ENCODE assay signal across 1 cellular context in the genomic region with DNA sequence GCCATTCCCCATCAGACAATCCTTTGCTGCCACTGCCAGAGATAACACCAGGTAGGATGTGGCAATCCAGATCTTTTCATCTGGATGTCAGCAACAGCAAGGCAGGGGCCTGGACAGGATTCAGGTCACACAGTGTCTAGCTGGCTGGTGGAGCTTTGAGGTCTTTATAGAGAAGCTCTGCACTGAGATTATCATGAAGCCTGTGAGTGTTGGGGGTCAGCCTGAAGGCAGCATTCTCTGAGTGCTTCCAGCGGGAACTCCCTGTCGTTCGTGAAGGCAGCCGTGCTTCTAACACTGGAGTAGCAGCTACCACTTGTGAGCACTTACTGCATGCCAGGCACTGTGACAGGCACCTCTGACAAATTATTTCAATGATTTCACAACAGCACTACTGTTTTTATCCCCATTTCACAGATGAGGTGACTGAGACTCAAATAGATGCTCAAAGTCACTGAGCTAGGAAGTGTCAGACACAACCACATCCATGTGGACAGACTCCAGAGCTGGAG.
A peak's percentile ranks its signal among the peaks of the same experiment; 100 is the strongest.
TF ChIP-seq lines count a peak whose summit lies in the region.

No MANE protein-coding gene starts in this region.

TF ChIP-seq in HepG2, 621 proteins besides CTCF, POLR2A, EP300 and RAD21 (continued from another document):
- TF ChIP-seq, protein P1, sequence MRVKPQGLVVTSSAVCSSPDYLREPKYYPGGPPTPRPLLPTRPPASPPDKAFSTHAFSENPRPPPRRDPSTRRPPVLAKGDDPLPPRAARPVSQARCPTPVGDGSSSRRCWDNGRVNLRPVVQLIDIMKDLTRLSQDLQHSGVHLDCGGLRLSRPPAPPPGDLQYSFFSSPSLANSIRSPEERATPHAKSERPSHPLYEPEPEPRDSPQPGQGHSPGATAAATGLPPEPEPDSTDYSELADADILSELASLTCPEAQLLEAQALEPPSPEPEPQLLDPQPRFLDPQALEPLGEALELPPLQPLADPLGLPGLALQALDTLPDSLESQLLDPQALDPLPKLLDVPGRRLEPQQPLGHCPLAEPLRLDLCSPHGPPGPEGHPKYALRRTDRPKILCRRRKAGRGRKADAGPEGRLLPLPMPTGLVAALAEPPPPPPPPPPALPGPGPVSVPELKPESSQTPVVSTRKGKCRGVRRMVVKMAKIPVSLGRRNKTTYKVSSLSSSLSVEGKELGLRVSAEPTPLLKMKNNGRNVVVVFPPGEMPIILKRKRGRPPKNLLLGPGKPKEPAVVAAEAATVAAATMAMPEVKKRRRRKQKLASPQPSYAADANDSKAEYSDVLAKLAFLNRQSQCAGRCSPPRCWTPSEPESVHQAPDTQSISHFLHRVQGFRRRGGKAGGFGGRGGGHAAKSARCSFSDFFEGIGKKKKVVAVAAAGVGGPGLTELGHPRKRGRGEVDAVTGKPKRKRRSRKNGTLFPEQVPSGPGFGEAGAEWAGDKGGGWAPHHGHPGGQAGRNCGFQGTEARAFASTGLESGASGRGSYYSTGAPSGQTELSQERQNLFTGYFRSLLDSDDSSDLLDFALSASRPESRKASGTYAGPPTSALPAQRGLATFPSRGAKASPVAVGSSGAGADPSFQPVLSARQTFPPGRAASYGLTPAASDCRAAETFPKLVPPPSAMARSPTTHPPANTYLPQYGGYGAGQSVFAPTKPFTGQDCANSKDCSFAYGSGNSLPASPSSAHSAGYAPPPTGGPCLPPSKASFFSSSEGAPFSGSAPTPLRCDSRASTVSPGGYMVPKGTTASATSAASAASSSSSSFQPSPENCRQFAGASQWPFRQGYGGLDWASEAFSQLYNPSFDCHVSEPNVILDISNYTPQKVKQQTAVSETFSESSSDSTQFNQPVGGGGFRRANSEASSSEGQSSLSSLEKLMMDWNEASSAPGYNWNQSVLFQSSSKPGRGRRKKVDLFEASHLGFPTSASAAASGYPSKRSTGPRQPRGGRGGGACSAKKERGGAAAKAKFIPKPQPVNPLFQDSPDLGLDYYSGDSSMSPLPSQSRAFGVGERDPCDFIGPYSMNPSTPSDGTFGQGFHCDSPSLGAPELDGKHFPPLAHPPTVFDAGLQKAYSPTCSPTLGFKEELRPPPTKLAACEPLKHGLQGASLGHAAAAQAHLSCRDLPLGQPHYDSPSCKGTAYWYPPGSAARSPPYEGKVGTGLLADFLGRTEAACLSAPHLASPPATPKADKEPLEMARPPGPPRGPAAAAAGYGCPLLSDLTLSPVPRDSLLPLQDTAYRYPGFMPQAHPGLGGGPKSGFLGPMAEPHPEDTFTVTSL (CRISPR knock-in tag; IDR thresholded peaks at IDR 0.05; ENCODE audit: borderline replicate concordance) = 0 out of 2 replicates have a peak, but pooled peaks have one; percentile 40
- TF ChIP-seq ZBTB38 (CRISPR knock-in tag; IDR thresholded peaks at IDR 0.05) = peak; percentile 83
- 0 out of 2 replicates have a peak, but pooled peaks have one; percentile 13 for TF ChIP-seq FOSL2 (CRISPR knock-in tag; IDR thresholded peaks at IDR 0.05)
- TF ChIP-seq, protein P2, sequence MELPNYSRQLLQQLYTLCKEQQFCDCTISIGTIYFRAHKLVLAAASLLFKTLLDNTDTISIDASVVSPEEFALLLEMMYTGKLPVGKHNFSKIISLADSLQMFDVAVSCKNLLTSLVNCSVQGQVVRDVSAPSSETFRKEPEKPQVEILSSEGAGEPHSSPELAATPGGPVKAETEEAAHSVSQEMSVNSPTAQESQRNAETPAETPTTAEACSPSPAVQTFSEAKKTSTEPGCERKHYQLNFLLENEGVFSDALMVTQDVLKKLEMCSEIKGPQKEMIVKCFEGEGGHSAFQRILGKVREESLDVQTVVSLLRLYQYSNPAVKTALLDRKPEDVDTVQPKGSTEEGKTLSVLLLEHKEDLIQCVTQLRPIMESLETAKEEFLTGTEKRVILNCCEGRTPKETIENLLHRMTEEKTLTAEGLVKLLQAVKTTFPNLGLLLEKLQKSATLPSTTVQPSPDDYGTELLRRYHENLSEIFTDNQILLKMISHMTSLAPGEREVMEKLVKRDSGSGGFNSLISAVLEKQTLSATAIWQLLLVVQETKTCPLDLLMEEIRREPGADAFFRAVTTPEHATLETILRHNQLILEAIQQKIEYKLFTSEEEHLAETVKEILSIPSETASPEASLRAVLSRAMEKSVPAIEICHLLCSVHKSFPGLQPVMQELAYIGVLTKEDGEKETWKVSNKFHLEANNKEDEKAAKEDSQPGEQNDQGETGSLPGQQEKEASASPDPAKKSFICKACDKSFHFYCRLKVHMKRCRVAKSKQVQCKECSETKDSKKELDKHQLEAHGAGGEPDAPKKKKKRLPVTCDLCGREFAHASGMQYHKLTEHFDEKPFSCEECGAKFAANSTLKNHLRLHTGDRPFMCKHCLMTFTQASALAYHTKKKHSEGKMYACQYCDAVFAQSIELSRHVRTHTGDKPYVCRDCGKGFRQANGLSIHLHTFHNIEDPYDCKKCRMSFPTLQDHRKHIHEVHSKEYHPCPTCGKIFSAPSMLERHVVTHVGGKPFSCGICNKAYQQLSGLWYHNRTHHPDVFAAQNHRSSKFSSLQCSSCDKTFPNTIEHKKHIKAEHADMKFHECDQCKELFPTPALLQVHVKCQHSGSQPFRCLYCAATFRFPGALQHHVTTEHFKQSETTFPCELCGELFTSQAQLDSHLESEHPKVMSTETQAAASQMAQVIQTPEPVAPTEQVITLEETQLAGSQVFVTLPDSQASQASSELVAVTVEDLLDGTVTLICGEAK (IDR thresholded peaks at IDR 0.05) = no peak
- TF ChIP-seq, protein P2 (CRISPR knock-in tag; IDR thresholded peaks at IDR 0.05) = 0 out of 2 replicates have a peak, but pooled peaks have one; percentile 33
- peak; percentile 87 for TF ChIP-seq ZNF629 (CRISPR knock-in tag; conservative IDR thresholded peaks at IDR 0.05)
- TF ChIP-seq, protein P3, sequence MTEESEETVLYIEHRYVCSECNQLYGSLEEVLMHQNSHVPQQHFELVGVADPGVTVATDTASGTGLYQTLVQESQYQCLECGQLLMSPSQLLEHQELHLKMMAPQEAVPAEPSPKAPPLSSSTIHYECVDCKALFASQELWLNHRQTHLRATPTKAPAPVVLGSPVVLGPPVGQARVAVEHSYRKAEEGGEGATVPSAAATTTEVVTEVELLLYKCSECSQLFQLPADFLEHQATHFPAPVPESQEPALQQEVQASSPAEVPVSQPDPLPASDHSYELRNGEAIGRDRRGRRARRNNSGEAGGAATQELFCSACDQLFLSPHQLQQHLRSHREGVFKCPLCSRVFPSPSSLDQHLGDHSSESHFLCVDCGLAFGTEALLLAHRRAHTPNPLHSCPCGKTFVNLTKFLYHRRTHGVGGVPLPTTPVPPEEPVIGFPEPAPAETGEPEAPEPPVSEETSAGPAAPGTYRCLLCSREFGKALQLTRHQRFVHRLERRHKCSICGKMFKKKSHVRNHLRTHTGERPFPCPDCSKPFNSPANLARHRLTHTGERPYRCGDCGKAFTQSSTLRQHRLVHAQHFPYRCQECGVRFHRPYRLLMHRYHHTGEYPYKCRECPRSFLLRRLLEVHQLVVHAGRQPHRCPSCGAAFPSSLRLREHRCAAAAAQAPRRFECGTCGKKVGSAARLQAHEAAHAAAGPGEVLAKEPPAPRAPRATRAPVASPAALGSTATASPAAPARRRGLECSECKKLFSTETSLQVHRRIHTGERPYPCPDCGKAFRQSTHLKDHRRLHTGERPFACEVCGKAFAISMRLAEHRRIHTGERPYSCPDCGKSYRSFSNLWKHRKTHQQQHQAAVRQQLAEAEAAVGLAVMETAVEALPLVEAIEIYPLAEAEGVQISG (CRISPR knock-in tag; IDR thresholded peaks at IDR 0.05) = peak; percentile 36; the same call in 1 of the 2 replicates
- TF ChIP-seq CEBPG (CRISPR knock-in tag; IDR thresholded peaks at IDR 0.05) = peak; percentile 69
- no peak for TF ChIP-seq NCOR1 (IDR thresholded peaks at IDR 0.05; ENCODE audit: borderline replicate concordance, low read length)
- TF ChIP-seq CEBPB (IDR thresholded peaks at IDR 0.05; ENCODE audit: borderline replicate concordance, low read depth, low read length) = peak; percentile 56; the same call in 1 of the 2 replicates
- TF ChIP-seq ZNF292 (CRISPR knock-in tag; IDR thresholded peaks at IDR 0.05; ENCODE audit: borderline replicate concordance, low read depth) = peak; percentile 64; the same call in 1 of the 2 replicates
